In the genomic region with DNA sequence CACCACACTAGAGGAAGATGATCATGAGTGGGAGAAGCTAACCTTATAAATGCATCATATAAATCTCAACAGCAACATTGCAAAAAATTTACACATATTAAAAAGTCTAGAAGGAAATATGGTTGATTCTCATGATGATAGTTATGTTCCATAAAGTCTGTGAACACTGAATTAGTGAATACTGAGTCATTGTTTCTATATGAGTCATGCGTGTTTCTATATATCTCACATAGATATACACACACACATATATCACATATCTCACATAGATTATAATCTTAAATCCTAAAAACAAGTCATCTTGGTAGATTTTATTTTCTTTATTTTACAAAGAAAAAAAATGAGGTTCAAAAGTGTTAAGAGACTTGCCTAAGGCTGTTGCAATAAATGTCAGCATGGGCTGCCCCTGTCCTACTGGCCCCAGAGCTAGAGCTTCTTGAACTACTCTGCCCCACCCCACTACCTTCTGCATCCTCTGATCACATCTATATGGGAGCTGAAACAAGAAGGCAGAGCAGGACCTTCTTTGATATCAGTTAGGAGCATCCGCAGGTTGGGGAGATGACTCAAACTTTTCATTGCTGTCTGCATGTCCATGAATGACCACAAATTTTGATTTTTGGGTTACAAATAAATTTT, we compare ENCODE assay signal across 13 cellular contexts.
DNase-seq lines count a peak whose midpoint lies in the region; ATAC-seq and TF ChIP-seq lines count a peak whose summit lies in the region.
"Had no signal": no experiment of that assay in that cellular context is flagged by ENCODE, and none has a peak within 500 bp of the region (broad histone marks: within the 10 kb centered on the region; RNA-seq: fewer than 3 reads in every experiment).

No MANE protein-coding gene starts in this region.

- peaks cover 0 to 17% (median 0%) of the 10 kb centered on the region in 8 donors for H3K9me3 ChIP-seq in spleen

- peaks cover 14% of the 10 kb centered on the region for H3K4me1 Mint-ChIP-seq in activated T-cell treated with anti-CD3 and anti-CD28 coated beads, Interleukin-2, amount 50 U/mL, for 24 hours (ENCODE audit: low read depth)
- H3K4me1 Mint-ChIP-seq: WTC11 had no signal

- no peak overlapping the region for H3K4me3 Mint-ChIP-seq in activated T-cell treated with anti-CD3 and anti-CD28 coated beads, Interleukin-2, amount 50 U/mL, for 24 hours
- H3K4me3 Mint-ChIP-seq: WTC11 had no signal

- no peaks in the 10 kb centered on the region for H3K27me3 ChIP-seq in spleen (replicated peaks in 1 of 7)

- ATAC-seq in GM21576 (IDR thresholded peaks at IDR 0.05; ENCODE audit: unreplicated experiment) (peak; percentile 91), HG03442 (IDR thresholded peaks at IDR 0.05; ENCODE audit: unreplicated experiment) (peak; percentile 89)
- ATAC-seq: WTC11 had no signal

- DNase-seq in activated T-cell treated with anti-CD3 and anti-CD28 coated beads, Interleukin-2, amount 50 U/mL, for 24 hours = peak; percentile 29
- DNase-seq in activated T-cell treated with anti-CD3 and anti-CD28 coated beads for 4 hours (no peak), retina (no peak), spleen (no peak), erythroblast (lab: John Stamatoyannopoulos, UW) (no peak)
- DNase-seq in stimulated activated CD8-positive, alpha-beta memory T cell treated with anti-CD3 and anti-CD28 coated beads, Interleukin-4, amount 100 ng/mL, for 48 hours = peak; percentile 36
- DNase-seq: DND-41, hippocampal formation, NCI-H526, SIG-M5 had no signal

- no peak overlapping the region for H3K27ac ChIP-seq in spleen

- 74 to 87% (median 83%) methylated on average over 2 of the region's 2 CpGs for WGBS in spleen, 5 donors

- TF ChIP-seq CTCF in spleen (IDR thresholded peaks at IDR 0.05 in 8 of 11, conservative IDR thresholded peaks at IDR 0.05 in 3 of 11) = no peak

- H3K36me3 ChIP-seq in spleen = no peaks in the 10 kb centered on the region

- H3K36me3 Mint-ChIP-seq in activated T-cell treated with anti-CD3 and anti-CD28 coated beads, Interleukin-2, amount 50 U/mL, for 24 hours (ENCODE audit: low read depth) = no peaks in the 10 kb centered on the region

- H3K4me1 ChIP-seq in spleen = no peaks in the 10 kb centered on the region

- peaks cover 17% of the 10 kb centered on the region for H3K27me3 Mint-ChIP-seq in activated T-cell treated with anti-CD3 and anti-CD28 coated beads, Interleukin-2, amount 50 U/mL, for 24 hours

- no peak overlapping the region for H3K4me3 ChIP-seq in spleen

- H3K27ac Mint-ChIP-seq in activated T-cell treated with anti-CD3 and anti-CD28 coated beads, Interleukin-2, amount 50 U/mL, for 24 hours = peak overlapping the region; percentile 87
- H3K27ac Mint-ChIP-seq: WTC11 had no signal

- intact Hi-C loops in spleen (cut with DNase I; ENCODE audit: low total_unique reads) = no loop called here

- no peak for TF ChIP-seq POLR2A in spleen (IDR thresholded peaks at IDR 0.05)
- no peak for TF ChIP-seq POLR2A in erythroblast (IDR thresholded peaks at IDR 0.05; ENCODE audit: low read length)

- H3K9me3 Mint-ChIP-seq in activated T-cell treated with anti-CD3 and anti-CD28 coated beads, Interleukin-2, amount 50 U/mL, for 24 hours = no peaks in the 10 kb centered on the region

Comparison
In these comparisons a context has a peak if more than half of its experiments do, and no peak if none do; other contexts are left out.
1. DNase-seq: peak in activated T-cell treated with anti-CD3 and anti-CD28 coated beads, Interleukin-2, amount 50 U/mL, for 24 hours (single experiment) and stimulated activated CD8-positive, alpha-beta memory T cell treated with anti-CD3 and anti-CD28 coated beads, Interleukin-4, amount 100 ng/mL, for 48 hours (single experiment); none in activated T-cell treated with anti-CD3 and anti-CD28 coated beads for 4 hours (single experiment), retina (single experiment), spleen (single experiment) and erythroblast (0 of 2).